ENCODE assay signal across 9 cellular contexts in genomic region chr1:202189012-202189790, GRCh38. TPM values are rescaled to one million over a fixed set of nuclear protein-coding genes. Genes with fewer than 3 reads are reported as not detected.
DNase-seq lines count a peak whose midpoint lies in the region; ATAC-seq and TF ChIP-seq lines count a peak whose summit lies in the region.
"Had no signal": no experiment of that assay in that cellular context is flagged by ENCODE, and none has a peak within 500 bp of the region (broad histone marks: within the 10 kb centered on the region; RNA-seq: fewer than 3 reads in every experiment).

No MANE protein-coding gene starts in this region.

- ATAC-seq in GM18909 (IDR thresholded peaks at IDR 0.05; ENCODE audit: poor library complexity, unreplicated experiment) (peak; percentile 52), HG03139 (IDR thresholded peaks at IDR 0.05; ENCODE audit: unreplicated experiment) (no peak)

- POLR2A ChIA-PET in activated CD4-positive, alpha-beta memory T cell treated with anti-CD3 and anti-CD28 coated beads, Interleukin-2, amount 10 ng/mL, durations not matched to agents 7 days and 5 days (lab: Charles Lee) = interaction anchor here (1.4 kb wide), 1 partner anchor 9 kb away, joined by 3 read pairs; no protein-coding TSS in a partner anchor

- no peaks in the 10 kb centered on the region for H3K9me3 Mint-ChIP-seq in activated CD4-positive, alpha-beta memory T cell treated with anti-CD3 and anti-CD28 coated beads, Interleukin-2, amount 10 ng/mL, durations not matched to agents 7 days and 5 days
- no peaks in the 10 kb centered on the region for H3K9me3 Mint-ChIP-seq in mesothelial cell of epicardium
- H3K9me3 Mint-ChIP-seq: stimulated activated naive CD8-positive, alpha-beta T cell treated with anti-CD3 and anti-CD28 coated beads, Interleukin-15, Interleukin-2, amounts not matched to agents 100 ng/mL and 50 ng/mL, for 24 hours had no signal

- TF ChIP-seq CTCF in AG09309 (IDR thresholded peaks at IDR 0.05; ENCODE audit: control insufficient read depth, insufficient read depth, low read depth, low read length, missing control alignments) (peak; percentile 68), mesothelial cell of epicardium (IDR thresholded peaks at IDR 0.05; ENCODE audit: unreplicated experiment) (peak; percentile 80)

- H3K4me3 ChIP-seq in AG09309 (ENCODE audit: control insufficient read depth, low read depth, low read length) = no peak overlapping the region

- DNase-seq in AG09309 (ENCODE audit: low read depth) (no peak), NCI-H510A (lab: John Stamatoyannopoulos, UW) (peak; percentile 27), ecto neural progenitor cell (ENCODE audit: low spot score) (peak; percentile 93), mesothelial cell of epicardium (ENCODE audit: low spot score in 2 of 2, unreplicated experiment in 2 of 2) (peak; percentile 75 to 91)
- DNase-seq in activated CD4-positive, alpha-beta memory T cell treated with anti-CD3 and anti-CD28 coated beads, Interleukin-2, amount 10 ng/mL, durations not matched to agents 7 days and 5 days = peak; percentile 80
- DNase-seq in stimulated activated CD8-positive, alpha-beta memory T cell treated with anti-CD3 and anti-CD28 coated beads, Interleukin-4, amount 100 ng/mL, for 24 hours (ENCODE audit: low read depth) = peak; percentile 76

- H3K27ac Mint-ChIP-seq in activated CD4-positive, alpha-beta memory T cell treated with anti-CD3 and anti-CD28 coated beads, Interleukin-2, amount 10 ng/mL, durations not matched to agents 7 days and 5 days = no peak overlapping the region
- no peak overlapping the region for H3K27ac Mint-ChIP-seq in mesothelial cell of epicardium
- H3K27ac Mint-ChIP-seq: stimulated activated naive CD8-positive, alpha-beta T cell treated with anti-CD3 and anti-CD28 coated beads, Interleukin-15, Interleukin-2, amounts not matched to agents 100 ng/mL and 50 ng/mL, for 24 hours had no signal

- no peaks in the 10 kb centered on the region for H3K4me1 Mint-ChIP-seq in activated CD4-positive, alpha-beta memory T cell treated with anti-CD3 and anti-CD28 coated beads, Interleukin-2, amount 10 ng/mL, durations not matched to agents 7 days and 5 days
- peaks cover 7% of the 10 kb centered on the region for H3K4me1 Mint-ChIP-seq in mesothelial cell of epicardium

- H3K4me3 Mint-ChIP-seq in activated CD4-positive, alpha-beta memory T cell treated with anti-CD3 and anti-CD28 coated beads, Interleukin-2, amount 10 ng/mL, durations not matched to agents 7 days and 5 days = no peak overlapping the region
- H3K4me3 Mint-ChIP-seq in mesothelial cell of epicardium = no peak overlapping the region
- H3K4me3 Mint-ChIP-seq: stimulated activated naive CD8-positive, alpha-beta T cell treated with anti-CD3 and anti-CD28 coated beads, Interleukin-15, Interleukin-2, amounts not matched to agents 100 ng/mL and 50 ng/mL, for 24 hours had no signal

- H3K27me3 Mint-ChIP-seq in activated CD4-positive, alpha-beta memory T cell treated with anti-CD3 and anti-CD28 coated beads, Interleukin-2, amount 10 ng/mL, durations not matched to agents 7 days and 5 days = peaks cover 11% of the 10 kb centered on the region
- H3K27me3 Mint-ChIP-seq in mesothelial cell of epicardium (ENCODE audit: low read depth) = peaks cover 20% of the 10 kb centered on the region

- CTCF ChIA-PET in activated CD4-positive, alpha-beta memory T cell treated with anti-CD3 and anti-CD28 coated beads, Interleukin-2, amount 10 ng/mL, durations not matched to agents 7 days and 5 days (lab: Charles Lee) = interaction anchor here (0.7 to 2.8 kb wide), 18 partner anchors 9 to 157 kb away, joined by 3 to 26 read pairs (median 6); partner anchors contain the start of gene PTPN7

- H3K36me3 Mint-ChIP-seq in activated CD4-positive, alpha-beta memory T cell treated with anti-CD3 and anti-CD28 coated beads, Interleukin-2, amount 10 ng/mL, durations not matched to agents 7 days and 5 days (ENCODE audit: low read depth) = no peaks in the 10 kb centered on the region
- H3K36me3 Mint-ChIP-seq in mesothelial cell of epicardium = no peaks in the 10 kb centered on the region

RNA-seq across cellular contexts. Expression of gene LGR6, which starts 4.4 kb away (rescaled TPM):
- total RNA-seq in activated CD4-positive, alpha-beta memory T cell treated with anti-CD3 and anti-CD28 coated beads, Interleukin-2, amount 10 ng/mL, durations not matched to agents 7 days and 5 days = under 1 TPM in 1 of 2 experiments, not detected in 1; 0.08 TPM
- 3.1 to 4.7 TPM (median 3.1 TPM) in 3 replicates for total RNA-seq in mesothelial cell of epicardium

RNA-seq across cellular contexts. Expression of gene PTPN7, which starts 28.8 kb away (rescaled TPM):
- total RNA-seq in activated CD4-positive, alpha-beta memory T cell treated with anti-CD3 and anti-CD28 coated beads, Interleukin-2, amount 10 ng/mL, durations not matched to agents 7 days and 5 days = 100 to 1,000 TPM; 228 to 231 TPM
- total RNA-seq in mesothelial cell of epicardium = 0.31 to 0.49 TPM (median 0.32 TPM) in 3 replicates

RNA-seq across cellular contexts. Expression of gene ARL8A, which starts 44.7 kb away (rescaled TPM):
- 10 to 100 TPM; 62.4 to 63.8 TPM for total RNA-seq in activated CD4-positive, alpha-beta memory T cell treated with anti-CD3 and anti-CD28 coated beads, Interleukin-2, amount 10 ng/mL, durations not matched to agents 7 days and 5 days
- 73.9 to 79.6 TPM (median 74.4 TPM) in 3 replicates for total RNA-seq in mesothelial cell of epicardium

Comparison
In these comparisons a context has a peak if more than half of its experiments do, and no peak if none do; other contexts are left out.
1. RNA of gene PTPN7, which starts 28.8 kb away (total RNA-seq): 228 to 231 TPM in activated CD4-positive, alpha-beta memory T cell treated with anti-CD3 and anti-CD28 coated beads, Interleukin-2, amount 10 ng/mL, durations not matched to agents 7 days and 5 days; 0.31 to 0.49 TPM in mesothelial cell of epicardium; every median in the first group is over 100 times any median in the second.